ENCODE assay signal across 1 cellular context in the genomic region with DNA sequence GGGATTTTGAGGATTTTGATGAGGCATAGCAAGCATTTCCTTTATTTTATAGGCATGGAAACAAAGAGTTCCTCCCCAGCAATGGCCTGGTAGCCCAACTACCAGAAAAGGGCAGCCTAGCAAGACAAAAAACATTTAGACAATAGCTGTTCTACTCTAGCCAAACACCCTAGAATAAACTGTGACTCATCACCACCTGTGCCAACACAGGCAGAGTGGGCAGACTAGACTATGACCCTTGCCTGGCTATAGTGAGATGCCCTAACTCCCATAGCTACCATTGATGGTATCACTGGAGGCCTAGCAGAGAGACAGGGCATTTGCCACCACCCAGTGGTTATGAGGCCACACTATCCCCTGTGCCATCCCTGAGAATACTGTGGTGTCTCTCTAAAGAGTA.
TF ChIP-seq lines count a peak whose summit lies in the region.

No MANE protein-coding gene starts in this region.

TF ChIP-seq in IMR-90, 13 proteins besides CTCF, POLR2A, EP300 and RAD21:
- no peak for TF ChIP-seq MAZ (IDR thresholded peaks at IDR 0.05; ENCODE audit: borderline replicate concordance, low read depth, low read length)
TF ChIP-seq in IMR-90: peak in this region for 0.
